19 cellular contexts compared by ENCODE assay signal in genomic region chr1:230219174-230220067, GRCh38.
"Had no signal": no experiment of that assay in that cellular context is flagged by ENCODE, and none has a peak within 500 bp of the region (broad histone marks: within the 10 kb centered on the region; RNA-seq: fewer than 3 reads in every experiment).

No MANE protein-coding gene starts in this region.

- H3K36me3 ChIP-seq: sigmoid colon had no signal

- H3K4me2 ChIP-seq: hepatocyte had no signal

- H3K27ac Mint-ChIP-seq: activated naive CD4-positive, alpha-beta T cell treated with anti-CD3 and anti-CD28 coated beads, Interleukin-2, amount 50 U/mL, for 24 hours; memory B cell; nephron had no signal

- DNase-seq: activated CD4-positive, CD25-positive, alpha-beta regulatory T cell treated with anti-CD3 and anti-CD28 coated beads, Interleukin-2, amount 50 U/mL, for 72 hours; activated gamma-delta T cell treated with Interleukin-2 at 50 U/mL for 16 hours; activated T-cell treated with anti-CD3 and anti-CD28 coated beads, Interleukin-2, amount 50 U/mL, for 1 hour; aorta; central memory CD4-positive, alpha-beta T cell; dorsolateral prefrontal cortex; effector memory CD8-positive, alpha-beta T cell; foreskin melanocyte; glutamatergic neuron; immature natural killer cell; sigmoid colon; stimulated activated CD4-positive, alpha-beta T cell treated with anti-CD3 and anti-CD28 coated beads, Interleukin-4, amount 100 ng/mL, for 1 hour; stimulated activated naive CD4-positive, alpha-beta T cell treated with Interleukin-2 at 50 U/mL for 16 hours had no signal

- H3K4me3 Mint-ChIP-seq: activated naive CD4-positive, alpha-beta T cell treated with anti-CD3 and anti-CD28 coated beads, Interleukin-2, amount 50 U/mL, for 24 hours; effector memory CD8-positive, alpha-beta T cell; immature natural killer cell; memory B cell; nephron had no signal

- H3K27me3 ChIP-seq: dorsolateral prefrontal cortex, hepatocyte, sigmoid colon had no signal

- H3K4me3 ChIP-seq: dorsolateral prefrontal cortex, hepatocyte, sigmoid colon had no signal

- H3K27me3 Mint-ChIP-seq: activated naive CD4-positive, alpha-beta T cell treated with anti-CD3 and anti-CD28 coated beads, Interleukin-2, amount 50 U/mL, for 24 hours; effector memory CD8-positive, alpha-beta T cell; memory B cell had no signal

- H3K9me3 Mint-ChIP-seq: activated naive CD4-positive, alpha-beta T cell treated with anti-CD3 and anti-CD28 coated beads, Interleukin-2, amount 50 U/mL, for 24 hours; effector memory CD8-positive, alpha-beta T cell; immature natural killer cell had no signal

- H2AFZ ChIP-seq: hepatocyte had no signal

- H3K9me3 ChIP-seq: sigmoid colon had no signal

- ATAC-seq: effector memory CD8-positive, alpha-beta T cell; esophagus mucosa had no signal

- H3K27ac ChIP-seq: hepatocyte, sigmoid colon, VCaP had no signal
